12 cellular contexts compared by ENCODE assay signal in the genomic region with DNA sequence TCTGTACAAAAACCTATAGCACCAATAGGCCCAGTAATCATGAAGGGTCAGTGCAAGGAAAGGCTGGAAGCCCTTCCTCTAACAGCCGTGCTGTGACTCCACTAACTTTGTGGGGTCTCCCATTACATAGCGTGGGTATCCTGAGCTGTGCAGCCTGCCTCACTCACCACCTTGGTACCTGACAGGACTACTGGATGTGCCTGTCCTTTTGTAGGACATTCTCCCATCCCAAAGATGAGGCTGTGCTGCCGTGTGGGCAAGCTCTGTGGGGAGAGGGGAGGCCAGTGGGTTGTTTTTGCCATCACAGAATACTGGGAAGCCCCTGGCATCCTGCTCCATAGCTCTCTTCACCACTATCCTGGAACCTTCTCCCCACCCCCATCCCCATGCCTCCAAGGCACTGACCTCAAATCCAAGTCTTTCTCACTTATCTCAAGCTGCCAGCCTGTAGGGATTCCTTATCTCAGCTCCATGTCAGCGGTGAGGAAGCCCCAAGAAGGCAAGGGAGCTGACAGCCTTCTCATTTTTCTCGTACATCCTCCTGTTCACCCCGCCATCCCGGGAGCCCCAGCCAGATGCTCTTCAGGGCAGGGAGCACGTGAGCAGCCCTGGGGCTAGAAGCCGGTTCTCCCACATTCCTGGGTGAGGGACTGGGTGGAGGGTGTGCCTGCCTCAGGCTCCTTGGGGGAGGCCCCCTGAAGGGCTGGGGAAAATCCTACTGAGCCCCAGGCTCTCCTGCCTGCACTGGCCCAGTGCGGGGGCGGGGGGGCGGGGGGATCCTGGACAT. TPM values are rescaled to one million over a fixed set of nuclear protein-coding genes. Genes with fewer than 3 reads are reported as not detected.
DNase-seq lines count a peak whose midpoint lies in the region; ATAC-seq and TF ChIP-seq lines count a peak whose summit lies in the region.
"Had no signal": no experiment of that assay in that cellular context is flagged by ENCODE, and none has a peak within 500 bp of the region (broad histone marks: within the 10 kb centered on the region; RNA-seq: fewer than 3 reads in every experiment).

No MANE protein-coding gene starts in this region.

- no peaks in the 10 kb centered on the region for H3K9me3 ChIP-seq in HUES48 (ENCODE audit: control insufficient read depth, insufficient read depth, low read length)
- no peaks in the 10 kb centered on the region for H3K9me3 ChIP-seq in adipocyte (ENCODE audit: control insufficient read depth, low read length)
- H3K9me3 ChIP-seq: tibial nerve had no signal

- peaks cover 0 to 5% of the 10 kb centered on the region in 2 donors for H3K36me3 Mint-ChIP-seq in activated naive CD4-positive, alpha-beta T cell treated with anti-CD3 and anti-CD28 coated beads, Interleukin-2, amount 50 U/mL, for 72 hours
- H3K36me3 Mint-ChIP-seq in stimulated activated memory B cell treated with anti-CD40 and anti-IgM and Interleukin-4, amounts not matched to agents 10 μg/mL and 1 μg/mL and 100 μg/mL, for 72 hours: peaks cover 31% of the 10 kb centered on the region

- H3K27me3 ChIP-seq in HUES48 (ENCODE audit: control insufficient read depth, insufficient read depth, low read length) (no peaks in the 10 kb centered on the region), adipocyte (replicated peaks; ENCODE audit: control insufficient read depth, insufficient read depth, low read length) (peaks cover 7% of the 10 kb centered on the region)
- H3K27me3 ChIP-seq: tibial nerve had no signal

- peaks cover 14% of the 10 kb centered on the region for H3K4me1 Mint-ChIP-seq in stimulated activated memory B cell treated with anti-CD40 and anti-IgM and Interleukin-4, amounts not matched to agents 10 μg/mL and 1 μg/mL and 100 μg/mL, for 72 hours

- H3K4me1 ChIP-seq in HUES48 (ENCODE audit: control insufficient read depth, insufficient read depth, low read length): peaks cover 42% of the 10 kb centered on the region
- peaks cover 19% of the 10 kb centered on the region for H3K4me1 ChIP-seq in adipocyte (ENCODE audit: control insufficient read depth, insufficient read depth, low read length)

- H3K36me3 ChIP-seq in HUES48 (ENCODE audit: control insufficient read depth, insufficient read depth, low read length) (peaks cover 30% of the 10 kb centered on the region), adipocyte (ENCODE audit: control insufficient read depth, insufficient read depth, low read length, severe bottlenecking) (peaks cover 26% of the 10 kb centered on the region)

- peak overlapping the region; percentile 99 for H3K27ac ChIP-seq in 22Rv1
- peak overlapping the region; percentile 72 for H3K27ac ChIP-seq in HUES48 (ENCODE audit: low read depth, low read length)

- DNase-seq in adipocyte (ENCODE audit: low read depth) (peak; percentile 62), kidney tubule cell (ENCODE audit: low spot score) (peak; percentile 85), T-helper 2 cell (no peak), T-helper 1 cell (no peak)
- DNase-seq in activated naive CD4-positive, alpha-beta T cell treated with anti-CD3 and anti-CD28 coated beads, Interleukin-2, amount 50 U/mL, for 72 hours (ENCODE audit: low spot score in 2 of 2): no peak
- DNase-seq: effector memory CD8-positive, alpha-beta T cell; midbrain had no signal

- ATAC-seq in activated naive CD4-positive, alpha-beta T cell treated with anti-CD3 and anti-CD28 coated beads, Interleukin-2, amount 50 U/mL, for 72 hours: no peak
- no peak for ATAC-seq in stimulated activated memory B cell treated with anti-CD40 and anti-IgM and Interleukin-4, amounts not matched to agents 10 μg/mL and 1 μg/mL and 100 μg/mL, for 72 hours
- ATAC-seq: effector memory CD8-positive, alpha-beta T cell had no signal

- H3K9me3 Mint-ChIP-seq in activated naive CD4-positive, alpha-beta T cell treated with anti-CD3 and anti-CD28 coated beads, Interleukin-2, amount 50 U/mL, for 72 hours: no peaks in the 10 kb centered on the region
- no peaks in the 10 kb centered on the region for H3K9me3 Mint-ChIP-seq in stimulated activated memory B cell treated with anti-CD40 and anti-IgM and Interleukin-4, amounts not matched to agents 10 μg/mL and 1 μg/mL and 100 μg/mL, for 72 hours
- H3K9me3 Mint-ChIP-seq: activated T-helper 1 cell treated with anti-CD3 and anti-CD28 coated beads, Interleukin-12 subunit alpha, Interleukin-12 subunit beta, Interleukin-2, Interleukin-4 antibody, amounts not matched to agents 30 ng/mL and 10 ng/mL and 1 ng/mL, durations not matched to agents 14 hours and 24 hours and 36 hours; effector memory CD8-positive, alpha-beta T cell had no signal

- H3K9ac ChIP-seq in HUES48 (ENCODE audit: low read depth, low read length) (peak overlapping the region; percentile 31), adipocyte (ENCODE audit: low read length) (no peak overlapping the region)

- H3K4me3 ChIP-seq in HUES48 (ENCODE audit: low read depth, low read length) (peak overlapping the region; percentile 49), adipocyte (ENCODE audit: low read length) (no peak overlapping the region)
- H3K4me3 ChIP-seq: tibial nerve had no signal

- no peak overlapping the region for H3K27ac Mint-ChIP-seq in activated naive CD4-positive, alpha-beta T cell treated with anti-CD3 and anti-CD28 coated beads, Interleukin-2, amount 50 U/mL, for 72 hours
- H3K27ac Mint-ChIP-seq in stimulated activated memory B cell treated with anti-CD40 and anti-IgM and Interleukin-4, amounts not matched to agents 10 μg/mL and 1 μg/mL and 100 μg/mL, for 72 hours: no peak overlapping the region
- H3K27ac Mint-ChIP-seq: activated T-helper 1 cell treated with anti-CD3 and anti-CD28 coated beads, Interleukin-12 subunit alpha, Interleukin-12 subunit beta, Interleukin-2, Interleukin-4 antibody, amounts not matched to agents 30 ng/mL and 10 ng/mL and 1 ng/mL, durations not matched to agents 14 hours and 24 hours and 36 hours; effector memory CD8-positive, alpha-beta T cell had no signal

- no peak overlapping the region for H3K4me3 Mint-ChIP-seq in stimulated activated memory B cell treated with anti-CD40 and anti-IgM and Interleukin-4, amounts not matched to agents 10 μg/mL and 1 μg/mL and 100 μg/mL, for 72 hours
- H3K4me3 Mint-ChIP-seq: activated T-helper 1 cell treated with anti-CD3 and anti-CD28 coated beads, Interleukin-12 subunit alpha, Interleukin-12 subunit beta, Interleukin-2, Interleukin-4 antibody, amounts not matched to agents 30 ng/mL and 10 ng/mL and 1 ng/mL, durations not matched to agents 14 hours and 24 hours and 36 hours; effector memory CD8-positive, alpha-beta T cell had no signal

- TF ChIP-seq CTCF in 22Rv1 (IDR thresholded peaks at IDR 0.05): no peak

- H3K27me3 Mint-ChIP-seq in stimulated activated memory B cell treated with anti-CD40 and anti-IgM and Interleukin-4, amounts not matched to agents 10 μg/mL and 1 μg/mL and 100 μg/mL, for 72 hours: no peaks in the 10 kb centered on the region
- H3K27me3 Mint-ChIP-seq: effector memory CD8-positive, alpha-beta T cell had no signal

RNA-seq across cellular contexts. Expression of gene ELF3, which starts 2.5 kb away (rescaled TPM):
- under 1 TPM; 0.18 to 0.37 TPM for total RNA-seq in activated naive CD4-positive, alpha-beta T cell treated with anti-CD3 and anti-CD28 coated beads, Interleukin-2, amount 50 U/mL, for 72 hours

RNA-seq across cellular contexts. Expression of gene RNPEP, which starts 25.4 kb away (rescaled TPM):
- 10 to 100 TPM; 43.8 to 56.6 TPM for total RNA-seq in activated naive CD4-positive, alpha-beta T cell treated with anti-CD3 and anti-CD28 coated beads, Interleukin-2, amount 50 U/mL, for 72 hours

RNA-seq across cellular contexts. Expression of gene TIMM17A, which starts 52.6 kb away (rescaled TPM):
- total RNA-seq in activated naive CD4-positive, alpha-beta T cell treated with anti-CD3 and anti-CD28 coated beads, Interleukin-2, amount 50 U/mL, for 72 hours: 10 to 100 TPM; 64.3 to 89.0 TPM

Comparison
In these comparisons a context has a peak if more than half of its experiments do, and no peak if none do; other contexts are left out.
1. DNase-seq: peak in adipocyte (single experiment) and kidney tubule cell (single experiment); none in T-helper 2 cell (0 of 5), T-helper 1 cell (0 of 5) and activated naive CD4-positive, alpha-beta T cell treated with anti-CD3 and anti-CD28 coated beads, Interleukin-2, amount 50 U/mL, for 72 hours (0 of 2).